12 cellular contexts compared by ENCODE assay signal in genomic region chr12:107130830-107131760, GRCh38. TPM values are rescaled to one million over a fixed set of nuclear protein-coding genes. Genes with fewer than 3 reads are reported as not detected.
DNase-seq lines count a peak whose midpoint lies in the region; ATAC-seq and TF ChIP-seq lines count a peak whose summit lies in the region.
"Had no signal": no experiment of that assay in that cellular context is flagged by ENCODE, and none has a peak within 500 bp of the region (broad histone marks: within the 10 kb centered on the region; RNA-seq: fewer than 3 reads in every experiment).

No MANE protein-coding gene starts in this region.

- H3K4me1 ChIP-seq in HAP-1 (peaks cover 29% of the 10 kb centered on the region), heart left ventricle (peaks cover 0 to 6% (median 0%) of the 10 kb centered on the region in 12 donors), mesendoderm (ENCODE audit: control insufficient read depth, low read depth, low read length) (no peaks in the 10 kb centered on the region)

- H3K9me3 ChIP-seq in HAP-1 (no peaks in the 10 kb centered on the region), heart left ventricle (no peaks in the 10 kb centered on the region)
- H3K9me3 ChIP-seq: neutrophil had no signal

- H3K4me3 ChIP-seq in HAP-1 (no peak overlapping the region), epithelial cell of esophagus (ENCODE audit: low read length) (no peak overlapping the region), heart left ventricle (no peak overlapping the region), mesendoderm (ENCODE audit: low read length) (no peak overlapping the region)

- H3K23ac ChIP-seq in mesendoderm (ENCODE audit: low read length), result no peak overlapping the region

- H3K27me3 ChIP-seq in HAP-1 (ENCODE audit: low read depth), result peaks cover 8% of the 10 kb centered on the region; the same call in 1 of the 2 replicates
- H3K27me3 ChIP-seq in heart left ventricle, result peaks cover 0 to 8% (median 0%) of the 10 kb centered on the region in 9 donors
- no peaks in the 10 kb centered on the region for H3K27me3 ChIP-seq in mesendoderm (ENCODE audit: insufficient read depth, low read length, poor library complexity)
- H3K27me3 ChIP-seq: neutrophil had no signal

- 62 to 75% (median 72%) methylated on average over 6 of the region's 6 CpGs for WGBS in heart left ventricle, 4 donors
- no CpG with 5 or more reads among the region's 6 CpGs for WGBS in mesendoderm (ENCODE audit: extremely low coverage, insufficient coverage, low lambda C conversion rate)

- H3K27ac ChIP-seq in heart left ventricle (no peak overlapping the region), mesendoderm (ENCODE audit: low read depth, low read length) (no peak overlapping the region)
- H3K27ac ChIP-seq: epithelial cell of prostate, neutrophil, RWPE1 had no signal

- no peak overlapping the region for H4K5ac ChIP-seq in mesendoderm (ENCODE audit: low read length)

- no peak overlapping the region for H3K56ac ChIP-seq in mesendoderm (ENCODE audit: low read length)

- no peak for TF ChIP-seq POLR2A in heart left ventricle (IDR thresholded peaks at IDR 0.05)

- DNase-seq in HAP-1 (ENCODE audit: low spot score in 2 of 2), result peak; percentile 79 to 96
- DNase-seq in NCI-H187 treated with DMSO at 0.1 percent for 48 hours (lab: John Stamatoyannopoulos, UW), result peak; percentile 100
- peak; percentile 81 for DNase-seq in NCI-H524 treated with DMSO at 0.1 percent for 48 hours (lab: John Stamatoyannopoulos, UW)
- DNase-seq in epithelial cell of esophagus (ENCODE audit: low read depth), result no peak
- DNase-seq in SW 1271 (lab: John Stamatoyannopoulos, UW), result no peak
- no peak for DNase-seq in heart left ventricle
- DNase-seq in mesendoderm, result no peak
- DNase-seq: DND-41 had no signal

- H2BK5ac ChIP-seq in mesendoderm (ENCODE audit: low read length), result no peak overlapping the region

- in situ Hi-C loops in HAP-1 (cut with MboI; ENCODE audit: low sequenced_read_pairs), result loop anchor here (10.0 kb wide), 1 partner anchor 274 kb away; no protein-coding TSS in a partner anchor

- H3K4ac ChIP-seq in mesendoderm (ENCODE audit: low read depth, low read length), result no peak overlapping the region

- H3K36me3 ChIP-seq in HAP-1 (replicated peaks), result no peaks in the 10 kb centered on the region
- no peaks in the 10 kb centered on the region for H3K36me3 ChIP-seq in heart left ventricle
- no peaks in the 10 kb centered on the region for H3K36me3 ChIP-seq in mesendoderm (ENCODE audit: control insufficient read depth, insufficient read depth, low read length)
- H3K36me3 ChIP-seq: neutrophil had no signal

- ATAC-seq in heart left ventricle, result no peak
- no peak for ATAC-seq in HG02970 (IDR thresholded peaks at IDR 0.05; ENCODE audit: low FRiP score, unreplicated experiment)

- H3K79me2 ChIP-seq in mesendoderm (ENCODE audit: control insufficient read depth, insufficient read depth, low read length), result no peaks in the 10 kb centered on the region

- no peak overlapping the region for H3K4me2 ChIP-seq in mesendoderm (ENCODE audit: low read length)

- no peak overlapping the region for H3K9ac ChIP-seq in mesendoderm (ENCODE audit: low read length)

- no peaks in the 10 kb centered on the region for H3K79me1 ChIP-seq in mesendoderm (ENCODE audit: low read length)

- no peak overlapping the region for H4K8ac ChIP-seq in mesendoderm (ENCODE audit: low read depth, low read length)

- no peak overlapping the region for H2BK120ac ChIP-seq in mesendoderm (ENCODE audit: low read depth, low read length)

- TF ChIP-seq CTCF in epithelial cell of esophagus (IDR thresholded peaks at IDR 0.05; ENCODE audit: insufficient read depth, low read depth, low read length, missing control alignments) (peak; percentile 5), heart left ventricle (IDR thresholded peaks at IDR 0.05) (no peak)

- H3K18ac ChIP-seq in mesendoderm (ENCODE audit: low read length), result no peak overlapping the region

- intact Hi-C loops in heart left ventricle (cut with DNase I), result loop anchor here in 9 of 10 donors (1.0 to 10.0 kb wide), 6 partner anchors 271 to 756 kb away; no protein-coding TSS in a partner anchor

- H2AK5ac ChIP-seq in mesendoderm (ENCODE audit: low read length), result no peak overlapping the region

- no peak overlapping the region for H2BK15ac ChIP-seq in mesendoderm (replicated peaks; ENCODE audit: low read depth)

RNA-seq across cellular contexts. Expression of gene CRY1, which starts 37.7 kb away (rescaled TPM):
- total RNA-seq in heart left ventricle, result 10 to 100 TPM in 5 of 9 donors, 1 to 10 TPM in 4; 6.7 to 20.4 (median 12.0) TPM
- polyA plus RNA-seq in heart left ventricle, result 10 to 100 TPM in 1 of 2 donors, 1 to 10 TPM in 1; 4.3 to 20.7 TPM
- 19.3 TPM for polyA plus RNA-seq in mesendoderm (2013, experiment 1 of 2)
- polyA plus RNA-seq in mesendoderm (2013, experiment 2 of 2), result 19.7 TPM

Comparison
In these comparisons a context has a peak if more than half of its experiments do, and no peak if none do; other contexts are left out.
1. DNase-seq: peak in HAP-1 (2 of 2), NCI-H187 treated with DMSO at 0.1 percent for 48 hours (single experiment) and NCI-H524 treated with DMSO at 0.1 percent for 48 hours (single experiment); none in epithelial cell of esophagus (single experiment), SW 1271 (0 of 2), heart left ventricle (0 of 5) and mesendoderm (single experiment).